In genomic region chr12:116539361-116539771, GRCh38 we compare ENCODE assay signal across 11 cellular contexts. TPM values are rescaled to one million over a fixed set of nuclear protein-coding genes. Genes with fewer than 3 reads are reported as not detected.
DNase-seq lines count a peak whose midpoint lies in the region; ATAC-seq and TF ChIP-seq lines count a peak whose summit lies in the region.
"Had no signal": no experiment of that assay in that cellular context is flagged by ENCODE, and none has a peak within 500 bp of the region (broad histone marks: within the 10 kb centered on the region; RNA-seq: fewer than 3 reads in every experiment).

No MANE protein-coding gene starts in this region.

- TF ChIP-seq CTCF in PC-3 (conservative IDR thresholded peaks at IDR 0.05; ENCODE audit: low read depth, low read length) (no peak), fibroblast of lung (conservative IDR thresholded peaks at IDR 0.05 in 1 of 2, IDR thresholded peaks at IDR 0.05 in 1 of 2; ENCODE audit: low read depth in 1 of 2, low read length in 2 of 2) (no peak)

- no peaks in the 10 kb centered on the region for H3K79me2 ChIP-seq in PC-3 (ENCODE audit: low read length)
- H3K79me2 ChIP-seq in fibroblast of lung (ENCODE audit: control insufficient read depth, insufficient read depth, low read length) = no peaks in the 10 kb centered on the region

- H3K9me2 ChIP-seq in PC-3 (replicated peaks; ENCODE audit: low read length) = no peaks in the 10 kb centered on the region

- H3K4me1 ChIP-seq in PC-3 (ENCODE audit: insufficient read depth, low read length) (peaks cover 33% of the 10 kb centered on the region), fibroblast of lung (ENCODE audit: control insufficient read depth, extremely low read depth, insufficient read depth, low read length) (peaks cover 2% of the 10 kb centered on the region)

- DNase-seq in G401 (ENCODE audit: low spot score) = peak; percentile 66
- peak; percentile 72 for DNase-seq in PC-3
- DNase-seq in fibroblast of lung (ENCODE audit: low read depth in 2 of 2) = peak; percentile 24 to 36
- DNase-seq in renal cortical epithelial cell (ENCODE audit: low read depth) = peak; percentile 56
- no peak for DNase-seq in NCI-H748 (lab: John Stamatoyannopoulos, UW; ENCODE audit: unreplicated experiment)
- no peak for DNase-seq in hippocampal formation (lab: John Stamatoyannopoulos, UW)
- DNase-seq in HuH-7.5 (ENCODE audit: low spot score) = no peak
- DNase-seq: activated T-cell treated with anti-CD3 and anti-CD28 coated beads, Interleukin-2, amount 50 U/mL, for 48 hours; stimulated activated CD4-positive, alpha-beta T cell treated with anti-CD3 and anti-CD28 coated beads, Interleukin-1b, Interleukin-23, amount 100 ng/mL, for 48 hours had no signal

- H3K9ac ChIP-seq in PC-3 (ENCODE audit: low read length) = no peak overlapping the region
- H3K9ac ChIP-seq in fibroblast of lung (ENCODE audit: insufficient read depth, low read length) = no peak overlapping the region

- peak overlapping the region; percentile 45 for H2AFZ ChIP-seq in PC-3 (ENCODE audit: low read length)
- H2AFZ ChIP-seq in fibroblast of lung (ENCODE audit: low read length) = no peak overlapping the region

- H3K9me3 ChIP-seq in PC-3 (ENCODE audit: low read length) = no peaks in the 10 kb centered on the region
- H3K9me3 ChIP-seq in fibroblast of lung (ENCODE audit: control insufficient read depth, insufficient read depth, low read depth, low read length) = no peaks in the 10 kb centered on the region

- H3K36me3 ChIP-seq in PC-3 (ENCODE audit: low read depth, low read length) = no peaks in the 10 kb centered on the region
- H3K36me3 ChIP-seq in fibroblast of lung (ENCODE audit: control insufficient read depth, insufficient read depth, low read length) = no peaks in the 10 kb centered on the region

- H4K20me1 ChIP-seq in PC-3 (ENCODE audit: low read length) (no peaks in the 10 kb centered on the region), fibroblast of lung (ENCODE audit: control insufficient read depth, extremely low read depth, insufficient read depth, low read length) (no peaks in the 10 kb centered on the region)

- CTCF ChIA-PET in PC-3 (lab: Charles Lee) = interaction anchor here (0.5 to 1.1 kb wide), 3 partner anchors 85 to 398 kb away, joined by 3 to 5 read pairs (median 5); no protein-coding TSS in a partner anchor

- H3F3A ChIP-seq in PC-3 (ENCODE audit: low read length, unreplicated experiment) = peaks cover 4% of the 10 kb centered on the region

- H3K4me2 ChIP-seq in PC-3 (ENCODE audit: low read length) = peak overlapping the region; percentile 50
- H3K4me2 ChIP-seq in fibroblast of lung (ENCODE audit: extremely low read depth, insufficient read depth, low read length) = no peak overlapping the region

- POLR2A ChIA-PET in PC-3 (lab: Charles Lee; ENCODE audit: unreplicated experiment) = no interaction called here

- H3K27me3 ChIP-seq in PC-3 (ENCODE audit: low read length) = no peaks in the 10 kb centered on the region
- H3K27me3 ChIP-seq in fibroblast of lung (ENCODE audit: control insufficient read depth, insufficient read depth, low read length) = no peaks in the 10 kb centered on the region

- no TSS peak for BruUV-seq in PC-3 (replicated peaks; lab: Mats Ljungman, UMichigan)

- H3K4me3 ChIP-seq in PC-3 (ENCODE audit: low read length) (peak overlapping the region; percentile 6; the same call in 1 of the 2 replicates), fibroblast of lung (replicated peaks in 1 of 4; ENCODE audit: control extremely low read depth in 1 of 4, insufficient read depth in 1 of 4, low read depth in 3 of 4, low read length in 4 of 4) (no peak overlapping the region)

- peak; percentile 80 for ATAC-seq in PC-3
- no peak for ATAC-seq in GM21515 (IDR thresholded peaks at IDR 0.05; ENCODE audit: unreplicated experiment)

- intact Hi-C loops in PC-3 (cut with micrococcal nuclease) = no loop called here

- H3K27ac ChIP-seq in PC-3 (ENCODE audit: low read length) (peak overlapping the region; percentile 31), fibroblast of lung (ENCODE audit: insufficient read depth, low read length) (no peak overlapping the region)

- in situ Hi-C loops in G401 (cut with HindIII; ENCODE audit: low sequenced_read_pairs) = no loop called here

RNA-seq across cellular contexts. Expression of gene MAP1LC3B2, which starts 19.8 kb away (rescaled TPM):
- total RNA-seq in G401 (2014; rRNA removed; shearing (Covaris generic)) = 0.34 TPM in 1 of 2 replicates, not detected in the other
- total RNA-seq in PC-3 (2014; rRNA removed) = not detected in 2 replicates
- total RNA-seq in fibroblast of lung = 0.51 and 1.2 TPM in 2 replicates
- polyA plus RNA-seq in fibroblast of lung = 0.85 and 1.2 TPM in 2 replicates
- polyA plus RNA-seq in fibroblast of lung (2012) = 2.1 and 3.1 TPM in 2 replicates
- polyA minus RNA-seq in fibroblast of lung (ENCODE audit: low replicate concordance) = not detected in 2 replicates
- 0.35 and 1.6 TPM in 2 replicates for total RNA-seq in renal cortical epithelial cell
- total RNA-seq: ureter had no signal

Comparison
In these comparisons a context has a peak if more than half of its experiments do, and no peak if none do; other contexts are left out.
1. DNase-seq: peak in G401 (single experiment), PC-3 (single experiment), fibroblast of lung (2 of 2) and renal cortical epithelial cell (single experiment); none in NCI-H748 (single experiment), hippocampal formation (0 of 2) and HuH-7.5 (single experiment).